In genomic region chr21:44925027-44925755, GRCh38 we compare ENCODE assay signal across 12 cellular contexts. TPM values are rescaled to one million over a fixed set of nuclear protein-coding genes. Genes with fewer than 3 reads are reported as not detected.
DNase-seq lines count a peak whose midpoint lies in the region; ATAC-seq lines count a peak whose summit lies in the region.
"Had no signal": no experiment of that assay in that cellular context is flagged by ENCODE, and none has a peak within 500 bp of the region (broad histone marks: within the 10 kb centered on the region; RNA-seq: fewer than 3 reads in every experiment).

No MANE protein-coding gene starts in this region.

- H3K4me1 ChIP-seq in GM23248 (ENCODE audit: insufficient read depth) (peaks cover 47% of the 10 kb centered on the region), skeletal muscle tissue (ENCODE audit: control insufficient read depth in 3 of 3, insufficient read depth in 3 of 3, low read length in 3 of 3) (peaks cover 2 to 19% (median 8%) of the 10 kb centered on the region in 3 donors)

- H3K9me3 ChIP-seq in GM23248 (ENCODE audit: low read depth), result no peaks in the 10 kb centered on the region
- H3K9me3 ChIP-seq in skeletal muscle tissue (ENCODE audit: control insufficient read depth in 3 of 3, low read length in 3 of 3), result peaks cover 0 to 2% (median 0%) of the 10 kb centered on the region in 3 donors

- peak overlapping the region; percentile 87 to 90 for H3K4me3 Mint-ChIP-seq in effector memory CD8-positive, alpha-beta T cell

- H3F3A ChIP-seq in GM23248 (ENCODE audit: insufficient read depth), result peaks cover 35% of the 10 kb centered on the region

- peak overlapping the region; percentile 85 to 99 for H3K27ac Mint-ChIP-seq in effector memory CD8-positive, alpha-beta T cell

- H3K36me3 Mint-ChIP-seq in effector memory CD8-positive, alpha-beta T cell (ENCODE audit: insufficient read depth), result peaks cover 37% of the 10 kb centered on the region

- H3K27me3 ChIP-seq in GM23248 (replicated peaks; ENCODE audit: insufficient read depth), result no peaks in the 10 kb centered on the region
- H3K27me3 ChIP-seq in skeletal muscle tissue (ENCODE audit: control insufficient read depth in 3 of 3, insufficient read depth in 3 of 3, low read length in 3 of 3), result peaks cover 34 to 45% (median 40%) of the 10 kb centered on the region in 3 donors

- in situ Hi-C loops in GM23248 (cut with MboI) (loop anchor here (25.0 kb wide), 1 partner anchor 413 kb away; no protein-coding TSS in a partner anchor), SK-MEL-5 (cut with HindIII; ENCODE audit: low pct_unique_long_range_greater_than_20kb, low sequenced_read_pairs) (no loop called here)

- peak overlapping the region; percentile 63 for H3K4me2 ChIP-seq in GM23248 (ENCODE audit: unreplicated experiment)

- no peaks in the 10 kb centered on the region for H3K79me2 ChIP-seq in GM23248 (ENCODE audit: insufficient read depth)

- no peaks in the 10 kb centered on the region for H3K27me3 Mint-ChIP-seq in effector memory CD8-positive, alpha-beta T cell

- WGBS in GM23248 (ENCODE audit: low coverage in 1 of 2, low lambda C conversion rate in 2 of 2, missing lambda C conversion rate in 2 of 2), 2 experiments, result 25 to 26% methylated on average over 4 of the region's 4 CpGs

- peak; percentile 73 for DNase-seq in GM23248
- DNase-seq in SK-MEL-5 (ENCODE audit: low read depth, low spot score), result peak; percentile 47
- no peak for DNase-seq in effector memory CD8-positive, alpha-beta T cell
- no peak for DNase-seq in NCI-H345 (lab: John Stamatoyannopoulos, UW)
- no peak for DNase-seq in activated CD4-positive, alpha-beta T cell treated with anti-CD3 and anti-CD28 coated beads, Interleukin-2, amount 50 U/mL, for 4 hours
- DNase-seq in COLO668 (lab: John Stamatoyannopoulos, UW; ENCODE audit: unreplicated experiment), result no peak
- no peak for DNase-seq in NCI-H524 treated with DMSO at 0.1 percent for 48 hours (lab: John Stamatoyannopoulos, UW)
- DNase-seq: activated CD8-positive, alpha-beta memory T cell treated with anti-CD3 and anti-CD28 coated beads, Interleukin-2, amount 50 U/mL, for 48 hours; head of caudate nucleus; NCI-H446 treated with DMSO at 0.1 percent for 48 hours; substantia nigra had no signal

- H3K9ac ChIP-seq in GM23248, result peak overlapping the region; percentile 79; the same call in 1 of the 2 replicates
- no peak overlapping the region for H3K9ac ChIP-seq in skeletal muscle tissue (ENCODE audit: low read depth in 1 of 3, low read length in 3 of 3)

- H3K4me3 ChIP-seq in GM23248 (no peak overlapping the region), skeletal muscle tissue (ENCODE audit: low read length in 3 of 3) (no peak overlapping the region)

- H3K9me2 ChIP-seq in GM23248 (ENCODE audit: insufficient read depth), result no peaks in the 10 kb centered on the region

- peak; percentile 7 for ATAC-seq in effector memory CD8-positive, alpha-beta T cell (replicated peaks)

- H2AFZ ChIP-seq in GM23248, result peak overlapping the region; percentile 46

- H3K9me3 Mint-ChIP-seq in effector memory CD8-positive, alpha-beta T cell, result no peaks in the 10 kb centered on the region

- no peaks in the 10 kb centered on the region for H4K20me1 ChIP-seq in GM23248 (ENCODE audit: insufficient read depth)

- peak overlapping the region; percentile 95 for H3K27ac ChIP-seq in GM23248
- peak overlapping the region; percentile 36 for H3K27ac ChIP-seq in skeletal muscle tissue (ENCODE audit: low read depth, low read length)

- H3K36me3 ChIP-seq in GM23248 (ENCODE audit: low read depth) (no peaks in the 10 kb centered on the region), skeletal muscle tissue (ENCODE audit: control insufficient read depth in 3 of 3, insufficient read depth in 3 of 3, low read length in 3 of 3) (no peaks in the 10 kb centered on the region)

- peaks cover 70 to 86% of the 10 kb centered on the region in 2 donors for H3K4me1 Mint-ChIP-seq in effector memory CD8-positive, alpha-beta T cell (ENCODE audit: low read depth in 2 of 2)

RNA-seq across cellular contexts. Expression of gene ITGB2, which starts 4.5 kb away (rescaled TPM):
- 1.3 and 2.1 TPM in 2 replicates for total RNA-seq in GM23248 (2014; rRNA removed; shearing (Covaris generic))
- polyA plus RNA-seq in GM23248 (2016; fragmentation: Nextera tagmentation; extraction: Ambion mirVana), result 2.2 and 2.7 TPM in 2 replicates
- 0.05 TPM in 1 of 2 replicates, not detected in the other for total RNA-seq in SK-MEL-5 (2014; rRNA removed; shearing (Covaris generic))
- 0.08 TPM in 1 of 2 replicates, not detected in the other for polyA plus RNA-seq in SK-MEL-5 (2015; cell fraction: cytosol; rRNA removed)
- polyA plus RNA-seq in SK-MEL-5 (2015; cell fraction: nucleus; rRNA removed), result not detected in 2 replicates
- 19.8 TPM for total RNA-seq in skeletal muscle tissue

RNA-seq across cellular contexts. Expression of gene SLX9, which starts 14.6 kb away (rescaled TPM):
- total RNA-seq in GM23248 (2014; rRNA removed; shearing (Covaris generic)), result 25.6 and 34.3 TPM in 2 replicates
- 34.4 and 35.8 TPM in 2 replicates for polyA plus RNA-seq in GM23248 (2016; fragmentation: Nextera tagmentation; extraction: Ambion mirVana)
- 27.9 and 34.9 TPM in 2 replicates for total RNA-seq in SK-MEL-5 (2014; rRNA removed; shearing (Covaris generic))
- polyA plus RNA-seq in SK-MEL-5 (2015; cell fraction: cytosol; rRNA removed), result 35.8 and 41.6 TPM in 2 replicates
- polyA plus RNA-seq in SK-MEL-5 (2015; cell fraction: nucleus; rRNA removed), result 5.6 and 19.4 TPM in 2 replicates
- total RNA-seq in skeletal muscle tissue, result 10.4 TPM

RNA-seq across cellular contexts. Expression of gene PTTG1IP, which starts 51.7 kb away (rescaled TPM):
- total RNA-seq in GM23248 (2014; rRNA removed; shearing (Covaris generic)), result 680 and 814 TPM in 2 replicates
- 676 and 703 TPM in 2 replicates for polyA plus RNA-seq in GM23248 (2016; fragmentation: Nextera tagmentation; extraction: Ambion mirVana)
- 843 and 970 TPM in 2 replicates for total RNA-seq in SK-MEL-5 (2014; rRNA removed; shearing (Covaris generic))
- polyA plus RNA-seq in SK-MEL-5 (2015; cell fraction: cytosol; rRNA removed), result 592 and 672 TPM in 2 replicates
- 189 and 209 TPM in 2 replicates for polyA plus RNA-seq in SK-MEL-5 (2015; cell fraction: nucleus; rRNA removed)
- 98.1 TPM for total RNA-seq in skeletal muscle tissue

Comparison
In these comparisons a context has a peak if more than half of its experiments do, and no peak if none do; other contexts are left out.
1. DNase-seq: peak in GM23248 (single experiment) and SK-MEL-5 (single experiment); none in effector memory CD8-positive, alpha-beta T cell (0 of 3), NCI-H345 (single experiment), activated CD4-positive, alpha-beta T cell treated with anti-CD3 and anti-CD28 coated beads, Interleukin-2, amount 50 U/mL, for 4 hours (0 of 2), COLO668 (single experiment) and NCI-H524 treated with DMSO at 0.1 percent for 48 hours (single experiment).